ENCODE assay signal across 25 cellular contexts in genomic region chr18:8359481-8359880, GRCh38.
"Had no signal": no experiment of that assay in that cellular context is flagged by ENCODE, and none has a peak within 500 bp of the region (broad histone marks: within the 10 kb centered on the region; RNA-seq: fewer than 3 reads in every experiment).

No MANE protein-coding gene starts in this region.

- H3K9me3 ChIP-seq: ascending aorta, breast epithelium, esophagus squamous epithelium had no signal

- H3K4me1 ChIP-seq: ascending aorta, breast epithelium, esophagus squamous epithelium had no signal

- H3K27ac ChIP-seq: ascending aorta, breast epithelium, cardiac muscle cell, epithelial cell of prostate, esophagus squamous epithelium, VCaP had no signal

- H3K36me3 ChIP-seq: ascending aorta, breast epithelium, cardiac muscle cell, esophagus squamous epithelium had no signal

- H3K27me3 ChIP-seq: ascending aorta, breast epithelium, cardiac muscle cell, esophagus squamous epithelium had no signal

- H3K4me3 ChIP-seq: ascending aorta, breast epithelium, cardiac muscle cell, esophagus squamous epithelium had no signal

- DNase-seq: activated CD4-positive, alpha-beta memory T cell treated with anti-CD3 and anti-CD28 coated beads, Interleukin-2, amount 10 ng/mL, durations not matched to agents 7 days and 5 days; activated CD4-positive, alpha-beta T cell treated with anti-CD3 and anti-CD28 coated beads for 1 hour; activated CD4-positive, alpha-beta T cell treated with anti-CD3 and anti-CD28 coated beads for 4 hours; activated CD4-positive, alpha-beta T cell treated with anti-CD3 and anti-CD28 coated beads, Interleukin-2, amount 10 ng/mL, durations not matched to agents 7 days and 5 days; activated CD4-positive, alpha-beta T cell treated with anti-CD3 and anti-CD28 coated beads, Interleukin-2, amount 50 U/mL, for 4 hours; activated CD8-positive, alpha-beta memory T cell treated with anti-CD3 and anti-CD28 coated beads, Interleukin-2, amount 50 U/mL, for 48 hours; activated gamma-delta T cell; activated naive CD4-positive, alpha-beta T cell; activated naive CD4-positive, alpha-beta T cell treated with anti-CD3 and anti-CD28 coated beads, Interleukin-2, amount 10 ng/mL, durations not matched to agents 7 days and 5 days; activated naive CD8-positive, alpha-beta T cell treated with anti-CD3 and anti-CD28 coated beads, Interleukin-2, amount 10 ng/mL, durations not matched to agents 7 days and 5 days; activated T-cell treated with anti-CD3 and anti-CD28 coated beads for 4 hours; activated T-cell treated with anti-CD3 and anti-CD28 coated beads, Interleukin-2, amount 50 U/mL, for 24 hours; activated T-cell treated with anti-CD3 and anti-CD28 coated beads, Interleukin-2, amount 50 U/mL, for 72 hours; cortex of kidney; dermis blood vessel endothelial cell; effector CD4-positive, alpha-beta T cell; effector memory CD8-positive, alpha-beta T cell; esophagus squamous epithelium; T-helper 1 cell; T-helper 17 cell had no signal
